ENCODE assay signal across 2 cellular contexts in genomic region chr11:46051102-46051501, GRCh38.
TF ChIP-seq lines count a peak whose summit lies in the region.

No MANE protein-coding gene starts in this region.

TF ChIP-seq in GM23338, 12 proteins besides CTCF, POLR2A, EP300 and RAD21:
- TF ChIP-seq ZNF462 (CRISPR knock-in tag; IDR thresholded peaks at IDR 0.05) (no peak), CREB1 (CRISPR knock-in tag; IDR thresholded peaks at IDR 0.05; ENCODE audit: low read depth) (no peak), EZH2 (IDR thresholded peaks at IDR 0.05; ENCODE audit: low read depth, unreplicated experiment) (no peak), ETS1 (IDR thresholded peaks at IDR 0.05) (no peak), STAT1 (IDR thresholded peaks at IDR 0.05; ENCODE audit: unreplicated experiment) (no peak), ZNF331 (CRISPR knock-in tag; IDR thresholded peaks at IDR 0.05; ENCODE audit: low read depth) (no peak), POLR2AphosphoS5 (IDR thresholded peaks at IDR 0.05; ENCODE audit: low read depth) (no peak), REST (IDR thresholded peaks at IDR 0.05; ENCODE audit: unreplicated experiment) (no peak), EZH2phosphoT487 (IDR thresholded peaks at IDR 0.05; ENCODE audit: unreplicated experiment) (no peak), JUNB (IDR thresholded peaks at IDR 0.05; ENCODE audit: unreplicated experiment) (no peak), ZNF114 (CRISPR knock-in tag; IDR thresholded peaks at IDR 0.05) (no peak), NANOG (IDR thresholded peaks at IDR 0.05; ENCODE audit: borderline replicate concordance) (no peak)

TF ChIP-seq in HepG2, 621 proteins besides CTCF, POLR2A, EP300 and RAD21 (continued from another document):
- TF ChIP-seq DMAP1 (CRISPR knock-in tag; IDR thresholded peaks at IDR 0.05) (no peak), ZEB1 (IDR thresholded peaks at IDR 0.05; ENCODE audit: insufficient replicate concordance, low read depth) (no peak), HNRNPLL (IDR thresholded peaks at IDR 0.05; ENCODE audit: low read depth, low read length, poor library complexity, severe bottlenecking) (no peak), NKX3-1 (CRISPR knock-in tag; IDR thresholded peaks at IDR 0.05) (no peak), ZNF20 (CRISPR knock-in tag; IDR thresholded peaks at IDR 0.05) (no peak), PHF8 (CRISPR knock-in tag; IDR thresholded peaks at IDR 0.05) (no peak), ZNF687 (CRISPR knock-in tag; IDR thresholded peaks at IDR 0.05) (no peak), SMARCE1 (IDR thresholded peaks at IDR 0.05; ENCODE audit: borderline replicate concordance) (no peak), CENPT (CRISPR knock-in tag; IDR thresholded peaks at IDR 0.05; ENCODE audit: low read depth) (no peak), ZFP41 (CRISPR knock-in tag; IDR thresholded peaks at IDR 0.05; ENCODE audit: borderline replicate concordance) (no peak), ZNF790 (CRISPR knock-in tag; IDR thresholded peaks at IDR 0.05; ENCODE audit: borderline replicate concordance) (no peak), ZNF317 (CRISPR knock-in tag; IDR thresholded peaks at IDR 0.05) (no peak)
